ENCODE assay signal across 9 cellular contexts in genomic region chr6:113591896-113592827, GRCh38.
A peak's percentile ranks its signal among the peaks of the same experiment; 100 is the strongest.
DNase-seq lines count a peak whose midpoint lies in the region; ATAC-seq and TF ChIP-seq lines count a peak whose summit lies in the region.
"Had no signal": no experiment of that assay in that cellular context is flagged by ENCODE, and none has a peak within 500 bp of the region (broad histone marks: within the 10 kb centered on the region; RNA-seq: fewer than 3 reads in every experiment).

No MANE protein-coding gene starts in this region.

- BruUV-seq in PC-9 (replicated peaks; lab: Mats Ljungman, UMichigan): no TSS peak

- no peak for TF ChIP-seq CTCF in GM12865 (IDR thresholded peaks at IDR 0.05; ENCODE audit: insufficient read depth, low read depth, low read length, missing control alignments)
- no peak for TF ChIP-seq CTCF in PC-9 (conservative IDR thresholded peaks at IDR 0.05)

- ATAC-seq in HG03025 (IDR thresholded peaks at IDR 0.05; ENCODE audit: low FRiP score, unreplicated experiment): peak; percentile 81

- peaks cover 11% of the 10 kb centered on the region for H3K4me1 ChIP-seq in PC-9 (replicated peaks; ENCODE audit: insufficient read depth)

- H3K9me3 ChIP-seq in PC-9 (ENCODE audit: insufficient read depth, low read depth): no peaks in the 10 kb centered on the region
- H3K9me3 ChIP-seq: neutrophil had no signal

- H2AFZ ChIP-seq in PC-9: 0 out of 2 replicates have a peak overlapping the region, but pooled peaks have one; percentile 11

- H4K20me1 ChIP-seq in PC-9 (ENCODE audit: insufficient read depth): no peaks in the 10 kb centered on the region

- no peak overlapping the region for H3K27ac Mint-ChIP-seq in activated CD4-positive, alpha-beta memory T cell treated with anti-CD3 and anti-CD28 coated beads, Interleukin-2, amount 10 ng/mL, durations not matched to agents 7 days and 5 days
- H3K27ac Mint-ChIP-seq in activated CD4-positive, alpha-beta T cell treated with anti-CD3 and anti-CD28 coated beads, Interleukin-2, amount 10 ng/mL, durations not matched to agents 7 days and 5 days: no peak overlapping the region

- H3K9me2 ChIP-seq in PC-9 (ENCODE audit: insufficient read depth): no peaks in the 10 kb centered on the region; the same call in 1 of the 2 replicates

- H3K4me1 Mint-ChIP-seq in activated CD4-positive, alpha-beta memory T cell treated with anti-CD3 and anti-CD28 coated beads, Interleukin-2, amount 10 ng/mL, durations not matched to agents 7 days and 5 days: no peaks in the 10 kb centered on the region
- no peaks in the 10 kb centered on the region for H3K4me1 Mint-ChIP-seq in activated CD4-positive, alpha-beta T cell treated with anti-CD3 and anti-CD28 coated beads, Interleukin-2, amount 10 ng/mL, durations not matched to agents 7 days and 5 days

- H3K79me2 ChIP-seq in PC-9 (ENCODE audit: low read depth): no peaks in the 10 kb centered on the region

- no peaks in the 10 kb centered on the region for H3F3A ChIP-seq in PC-9 (ENCODE audit: insufficient read depth, low read depth)

- no peak overlapping the region for H3K27ac ChIP-seq in PC-9
- H3K27ac ChIP-seq: neutrophil had no signal

- CTCF ChIA-PET in PC-9 (lab: Charles Lee): no interaction called here
- CTCF ChIA-PET in activated CD4-positive, alpha-beta memory T cell treated with anti-CD3 and anti-CD28 coated beads, Interleukin-2, amount 10 ng/mL, durations not matched to agents 7 days and 5 days (lab: Charles Lee): no interaction called here
- CTCF ChIA-PET in activated CD4-positive, alpha-beta T cell treated with anti-CD3 and anti-CD28 coated beads, Interleukin-2, amount 10 ng/mL, durations not matched to agents 7 days and 5 days (lab: Charles Lee): interaction anchor here (0.6 kb wide), 1 partner anchor 1707 kb away, joined by 3 read pairs; no protein-coding TSS in a partner anchor

- intact Hi-C loops in PC-9 (cut with micrococcal nuclease; ENCODE audit: unreplicated experiment): no loop called here

- H3K27me3 Mint-ChIP-seq in activated CD4-positive, alpha-beta memory T cell treated with anti-CD3 and anti-CD28 coated beads, Interleukin-2, amount 10 ng/mL, durations not matched to agents 7 days and 5 days: no peaks in the 10 kb centered on the region
- H3K27me3 Mint-ChIP-seq in activated CD4-positive, alpha-beta T cell treated with anti-CD3 and anti-CD28 coated beads, Interleukin-2, amount 10 ng/mL, durations not matched to agents 7 days and 5 days: no peaks in the 10 kb centered on the region

- H3K36me3 ChIP-seq in PC-9 (ENCODE audit: low read depth): no peaks in the 10 kb centered on the region
- H3K36me3 ChIP-seq: neutrophil had no signal

- DNase-seq in GM12865 (ENCODE audit: low read depth) (peak; percentile 49), PC-9 (peak in 1 of 2 experiments; percentile 11), kidney glomerular epithelial cell (lab: John Stamatoyannopoulos, UW) (peak; percentile 45), amniotic stem cell (lab: John Stamatoyannopoulos, UW) (no peak), HK-2 (ENCODE audit: unreplicated experiment) (no peak)
- DNase-seq in activated CD4-positive, alpha-beta memory T cell treated with anti-CD3 and anti-CD28 coated beads, Interleukin-2, amount 10 ng/mL, durations not matched to agents 7 days and 5 days: no peak
- DNase-seq in activated CD4-positive, alpha-beta T cell treated with anti-CD3 and anti-CD28 coated beads, Interleukin-2, amount 10 ng/mL, durations not matched to agents 7 days and 5 days: no peak

- H3K4me3 Mint-ChIP-seq in activated CD4-positive, alpha-beta memory T cell treated with anti-CD3 and anti-CD28 coated beads, Interleukin-2, amount 10 ng/mL, durations not matched to agents 7 days and 5 days: no peak overlapping the region
- no peak overlapping the region for H3K4me3 Mint-ChIP-seq in activated CD4-positive, alpha-beta T cell treated with anti-CD3 and anti-CD28 coated beads, Interleukin-2, amount 10 ng/mL, durations not matched to agents 7 days and 5 days

- no peak overlapping the region for H3K4me3 ChIP-seq in GM12865 (ENCODE audit: low read depth, low read length)
- no peak overlapping the region for H3K4me3 ChIP-seq in PC-9

- POLR2A ChIA-PET in PC-9 (lab: Charles Lee; ENCODE audit: unreplicated experiment): no interaction called here
- POLR2A ChIA-PET in activated CD4-positive, alpha-beta memory T cell treated with anti-CD3 and anti-CD28 coated beads, Interleukin-2, amount 10 ng/mL, durations not matched to agents 7 days and 5 days (lab: Charles Lee): no interaction called here
- POLR2A ChIA-PET in activated CD4-positive, alpha-beta T cell treated with anti-CD3 and anti-CD28 coated beads, Interleukin-2, amount 10 ng/mL, durations not matched to agents 7 days and 5 days (lab: Charles Lee): no interaction called here

- no peaks in the 10 kb centered on the region for H3K27me3 ChIP-seq in PC-9 (ENCODE audit: insufficient read depth, low read depth)
- H3K27me3 ChIP-seq: neutrophil had no signal

- no peak overlapping the region for H3K4me2 ChIP-seq in PC-9

- H3K9me3 Mint-ChIP-seq in activated CD4-positive, alpha-beta memory T cell treated with anti-CD3 and anti-CD28 coated beads, Interleukin-2, amount 10 ng/mL, durations not matched to agents 7 days and 5 days: peaks cover 3% of the 10 kb centered on the region
- H3K9me3 Mint-ChIP-seq in activated CD4-positive, alpha-beta T cell treated with anti-CD3 and anti-CD28 coated beads, Interleukin-2, amount 10 ng/mL, durations not matched to agents 7 days and 5 days: no peaks in the 10 kb centered on the region

- no peaks in the 10 kb centered on the region for H3K36me3 Mint-ChIP-seq in activated CD4-positive, alpha-beta memory T cell treated with anti-CD3 and anti-CD28 coated beads, Interleukin-2, amount 10 ng/mL, durations not matched to agents 7 days and 5 days (ENCODE audit: low read depth)
- no peaks in the 10 kb centered on the region for H3K36me3 Mint-ChIP-seq in activated CD4-positive, alpha-beta T cell treated with anti-CD3 and anti-CD28 coated beads, Interleukin-2, amount 10 ng/mL, durations not matched to agents 7 days and 5 days (ENCODE audit: low read depth)

Comparison
In these comparisons a context has a peak if more than half of its experiments do, and no peak if none do; other contexts are left out.
1. DNase-seq: peak in GM12865 (single experiment) and kidney glomerular epithelial cell (single experiment); none in activated CD4-positive, alpha-beta memory T cell treated with anti-CD3 and anti-CD28 coated beads, Interleukin-2, amount 10 ng/mL, durations not matched to agents 7 days and 5 days (single experiment), amniotic stem cell (single experiment), activated CD4-positive, alpha-beta T cell treated with anti-CD3 and anti-CD28 coated beads, Interleukin-2, amount 10 ng/mL, durations not matched to agents 7 days and 5 days (single experiment) and HK-2 (single experiment).